ENCODE assay signal across 8 cellular contexts in genomic region chrX:24838624-24839023, GRCh38.
DNase-seq lines count a peak whose midpoint lies in the region; ATAC-seq lines count a peak whose summit lies in the region.

No MANE protein-coding gene starts in this region.

- H3K27ac Mint-ChIP-seq in CD4-positive, alpha-beta memory T cell = no peak overlapping the region

- CTCF ChIA-PET in CD4-positive, alpha-beta memory T cell (lab: Charles Lee; ENCODE audit: partially characterized antibody) = interaction anchor here (0.7 to 6.0 kb wide), 14 partner anchors 8 to 310 kb away, joined by 3 to 81 read pairs (median 4); no protein-coding TSS in a partner anchor

- no peaks in the 10 kb centered on the region for H3K4me1 Mint-ChIP-seq in CD4-positive, alpha-beta memory T cell

- ATAC-seq in GM18517 (IDR thresholded peaks at IDR 0.05; ENCODE audit: unreplicated experiment) (peak; percentile 51), HG03565 (IDR thresholded peaks at IDR 0.05; ENCODE audit: unreplicated experiment) (no peak), HG03457 (IDR thresholded peaks at IDR 0.05; ENCODE audit: unreplicated experiment) (no peak)

- H3K9me3 Mint-ChIP-seq in CD4-positive, alpha-beta memory T cell = no peaks in the 10 kb centered on the region

- H3K4me3 Mint-ChIP-seq in CD4-positive, alpha-beta memory T cell = no peak overlapping the region

- no peak overlapping the region for H3K27ac ChIP-seq in CD4-positive, alpha-beta memory T cell (ENCODE audit: low read depth, low read length)
- H3K27ac ChIP-seq in skeletal muscle tissue (ENCODE audit: low read depth, low read length) = peak overlapping the region; percentile 77

- no peak overlapping the region for H3K4me3 ChIP-seq in CD4-positive, alpha-beta memory T cell (ENCODE audit: low read length in 2 of 2)
- no peak overlapping the region for H3K4me3 ChIP-seq in skeletal muscle tissue (ENCODE audit: low read length in 3 of 3)

- peak overlapping the region; percentile 8 to 67 (median 52) for H3K9ac ChIP-seq in skeletal muscle tissue (ENCODE audit: low read depth in 1 of 3, low read length in 3 of 3)

- H3K9me3 ChIP-seq in CD4-positive, alpha-beta memory T cell (ENCODE audit: control insufficient read depth in 1 of 2, low read length in 2 of 2) = no peaks in the 10 kb centered on the region
- no peaks in the 10 kb centered on the region for H3K9me3 ChIP-seq in skeletal muscle tissue (ENCODE audit: control insufficient read depth in 3 of 3, low read length in 3 of 3)

- intact Hi-C loops in CD4-positive, alpha-beta memory T cell (cut with micrococcal nuclease) = loop anchor here (5.0 kb wide), 1 partner anchor 184 kb away; no protein-coding TSS in a partner anchor

- H3K36me3 Mint-ChIP-seq in CD4-positive, alpha-beta memory T cell = peaks cover 3 to 4% of the 10 kb centered on the region in 2 donors

- H3K4me1 ChIP-seq in CD4-positive, alpha-beta memory T cell (ENCODE audit: insufficient read depth, low read length) = no peaks in the 10 kb centered on the region
- peaks cover 0 to 4% (median 3%) of the 10 kb centered on the region in 3 donors for H3K4me1 ChIP-seq in skeletal muscle tissue (ENCODE audit: control insufficient read depth in 3 of 3, insufficient read depth in 3 of 3, low read length in 3 of 3)

- no peaks in the 10 kb centered on the region for H3K27me3 Mint-ChIP-seq in CD4-positive, alpha-beta memory T cell

- POLR2A ChIA-PET in CD4-positive, alpha-beta memory T cell (lab: Charles Lee; ENCODE audit: partially characterized antibody) = no interaction called here

- H3K36me3 ChIP-seq in CD4-positive, alpha-beta memory T cell (ENCODE audit: insufficient read depth, low read length) = no peaks in the 10 kb centered on the region
- no peaks in the 10 kb centered on the region for H3K36me3 ChIP-seq in skeletal muscle tissue (ENCODE audit: control insufficient read depth in 3 of 3, insufficient read depth in 3 of 3, low read length in 3 of 3)

- no peaks in the 10 kb centered on the region for H3K27me3 ChIP-seq in CD4-positive, alpha-beta memory T cell (ENCODE audit: insufficient read depth, low read length)
- no peaks in the 10 kb centered on the region for H3K27me3 ChIP-seq in skeletal muscle tissue (ENCODE audit: control insufficient read depth in 3 of 3, insufficient read depth in 3 of 3, low read length in 3 of 3)

- DNase-seq in CD4-positive, alpha-beta memory T cell = peak in 4 of 5 donors; percentile 19 to 25 (median 20)
- peak; percentile 32 for DNase-seq in RPMI7951 (ENCODE audit: low read depth)
- DNase-seq in fibroblast of gingiva (ENCODE audit: low read depth) = peak; percentile 21
- DNase-seq in activated T-cell treated with anti-CD3 and anti-CD28 coated beads for 4 hours = no peak
